1 cellular context compared by ENCODE assay signal in genomic region chr18:61882296-61883004, GRCh38.
TF ChIP-seq lines count a peak whose summit lies in the region.

No MANE protein-coding gene starts in this region.

TF ChIP-seq in H1, 55 proteins besides CTCF, POLR2A, EP300 and RAD21:
- TF ChIP-seq SIRT6 (IDR thresholded peaks at IDR 0.05; ENCODE audit: low read length) = no peak
- TF ChIP-seq SIX5 (IDR thresholded peaks at IDR 0.05; ENCODE audit: low read depth, low read length) = no peak
- TF ChIP-seq CBX5 (IDR thresholded peaks at IDR 0.05; ENCODE audit: low read depth, low read length) = no peak
- TF ChIP-seq RXRA (IDR thresholded peaks at IDR 0.05; ENCODE audit: insufficient read depth, low read depth, low read length) = no peak
- no peak for TF ChIP-seq POLR2AphosphoS5 (IDR thresholded peaks at IDR 0.05; ENCODE audit: low read depth, low read length)
- TF ChIP-seq MAFK (IDR thresholded peaks at IDR 0.05; ENCODE audit: low read depth, low read length) = no peak
- TF ChIP-seq SAP30 (IDR thresholded peaks at IDR 0.05; ENCODE audit: insufficient read depth, insufficient replicate concordance, low read length) = no peak
TF ChIP-seq in H1: peak in this region for 0.
